24 cellular contexts compared by ENCODE assay signal in genomic region chr1:153384996-153385580, GRCh38. TPM values are rescaled to one million over a fixed set of nuclear protein-coding genes. Genes with fewer than 3 reads are reported as not detected.
DNase-seq lines count a peak whose midpoint lies in the region; ATAC-seq and TF ChIP-seq lines count a peak whose summit lies in the region.
"Had no signal": no experiment of that assay in that cellular context is flagged by ENCODE, and none has a peak within 500 bp of the region (broad histone marks: within the 10 kb centered on the region; RNA-seq: fewer than 3 reads in every experiment).

No MANE protein-coding gene starts in this region.

- H3K4me3 ChIP-seq in breast epithelium (no peak overlapping the region), colonic mucosa (no peak overlapping the region), ascending aorta (no peak overlapping the region)
- H3K4me3 ChIP-seq: BLaER1, MG63 had no signal

- ATAC-seq in foreskin keratinocyte = peak; percentile 63
- ATAC-seq in HG02852 (IDR thresholded peaks at IDR 0.05; ENCODE audit: unreplicated experiment) = no peak
- ATAC-seq: CD8-positive, alpha-beta T cell had no signal

- H3K9ac ChIP-seq in colonic mucosa (ENCODE audit: low read depth in 2 of 2, low read length in 2 of 2) = no peak overlapping the region
- H3K9ac ChIP-seq: BLaER1 had no signal

- CTCF ChIA-PET in MCF 10A (lab: Yijun Ruan, JAX) = interaction anchor here (0.6 to 1.4 kb wide), 9 partner anchors 9 to 515 kb away, joined by 3 to 11 read pairs (median 4); partner anchors contain the start of gene S100A12

- H3K4me1 Mint-ChIP-seq in MCF 10A (ENCODE audit: insufficient read depth, unreplicated experiment) (peaks cover 42% of the 10 kb centered on the region), osteocyte (ENCODE audit: unreplicated experiment) (no peaks in the 10 kb centered on the region)

- H3K27ac Mint-ChIP-seq in MCF 10A (ENCODE audit: low read depth, unreplicated experiment) (peak overlapping the region; percentile 76), osteocyte (ENCODE audit: unreplicated experiment) (no peak overlapping the region)
- H3K27ac Mint-ChIP-seq: CD8-positive, alpha-beta T cell; HFFc6 had no signal

- no peaks in the 10 kb centered on the region for H3K27me3 Mint-ChIP-seq in MCF 10A (ENCODE audit: insufficient read depth, unreplicated experiment)
- H3K27me3 Mint-ChIP-seq in osteocyte (ENCODE audit: unreplicated experiment) = peaks cover 2% of the 10 kb centered on the region

- no peaks in the 10 kb centered on the region for H3K36me3 ChIP-seq in breast epithelium
- H3K36me3 ChIP-seq in colonic mucosa = no peaks in the 10 kb centered on the region
- H3K36me3 ChIP-seq in ascending aorta = no peaks in the 10 kb centered on the region
- H3K36me3 ChIP-seq: BLaER1, MG63 had no signal

- no peak for TF ChIP-seq CTCF in MCF 10A (IDR thresholded peaks at IDR 0.05; ENCODE audit: unreplicated experiment)
- no peak for TF ChIP-seq CTCF in breast epithelium (IDR thresholded peaks at IDR 0.05)
- TF ChIP-seq CTCF in colonic mucosa (IDR thresholded peaks at IDR 0.05) = no peak
- TF ChIP-seq CTCF in foreskin keratinocyte (conservative IDR thresholded peaks at IDR 0.05) = no peak
- no peak for TF ChIP-seq CTCF in osteocyte (IDR thresholded peaks at IDR 0.05)
- no peak for TF ChIP-seq CTCF in ascending aorta (IDR thresholded peaks at IDR 0.05)

- no peaks in the 10 kb centered on the region for H3K27me3 ChIP-seq in breast epithelium
- H3K27me3 ChIP-seq in colonic mucosa = no peaks in the 10 kb centered on the region
- H3K27me3 ChIP-seq in foreskin keratinocyte = no peaks in the 10 kb centered on the region
- no peaks in the 10 kb centered on the region for H3K27me3 ChIP-seq in ascending aorta
- H3K27me3 ChIP-seq: BLaER1, MG63 had no signal

- H3K4me3 Mint-ChIP-seq in MCF 10A (ENCODE audit: unreplicated experiment) (no peak overlapping the region), osteocyte (ENCODE audit: unreplicated experiment) (no peak overlapping the region)
- H3K4me3 Mint-ChIP-seq: CD8-positive, alpha-beta T cell; HFFc6 had no signal

- POLR2A ChIA-PET in MCF 10A (lab: Yijun Ruan, JAX) = interaction anchor here (0.6 to 3.6 kb wide), 12 partner anchors 8 to 480 kb away, joined by 3 to 60 read pairs (median 5); partner anchors contain the start of genes S100A12, S100A2 and S100A9

- H3K9me3 Mint-ChIP-seq in MCF 10A (ENCODE audit: unreplicated experiment) (peaks cover 21% of the 10 kb centered on the region), osteocyte (ENCODE audit: unreplicated experiment) (peaks cover 22% of the 10 kb centered on the region)

- DNase-seq in MCF 10A (ENCODE audit: unreplicated experiment) (no peak), breast epithelium (ENCODE audit: low spot score in 2 of 2) (no peak), colonic mucosa (peak; percentile 15), foreskin keratinocyte (peak; percentile 51 to 75), osteocyte (ENCODE audit: extremely low spot score, unreplicated experiment) (peak; percentile 59), ascending aorta (ENCODE audit: low spot score in 2 of 2) (no peak), cerebellar nuclear complex (lab: John Stamatoyannopoulos, UW) (no peak)
- DNase-seq: ACHN, Calu3, GDM1, HFFc6, Kasumi-1, MG63, NCI-H1417, NCI-H1694 treated with DMSO at 0.1 percent for 48 hours, NCI-H2171 treated with DMSO at 0.1 percent for 48 hours, NCI-H524 treated with DMSO at 0.1 percent for 48 hours, SHP77 had no signal

- no peaks in the 10 kb centered on the region for H3K4me1 ChIP-seq in breast epithelium
- H3K4me1 ChIP-seq in colonic mucosa = no peaks in the 10 kb centered on the region
- peaks cover 13% of the 10 kb centered on the region for H3K4me1 ChIP-seq in foreskin keratinocyte
- H3K4me1 ChIP-seq in ascending aorta = no peaks in the 10 kb centered on the region

- peaks cover 6 to 20% of the 10 kb centered on the region in 2 donors for H3K9me3 ChIP-seq in breast epithelium
- no peaks in the 10 kb centered on the region for H3K9me3 ChIP-seq in colonic mucosa
- H3K9me3 ChIP-seq in ascending aorta = peaks cover 0 to 9% of the 10 kb centered on the region in 2 donors

- intact Hi-C loops in MCF 10A (cut with micrococcal nuclease) = no loop called here
- intact Hi-C loops in breast epithelium (cut with DNase I; ENCODE audit: low total_unique reads) = no loop called here
- intact Hi-C loops in colonic mucosa (cut with DNase I) = no loop called here
- intact Hi-C loops in ascending aorta (cut with DNase I) = no loop called here

- H3K27ac ChIP-seq in breast epithelium (no peak overlapping the region), colonic mucosa (no peak overlapping the region), foreskin keratinocyte (peak overlapping the region; percentile 74), ascending aorta (no peak overlapping the region)
- H3K27ac ChIP-seq: 22Rv1, BLaER1 had no signal

- TF ChIP-seq POLR2A in breast epithelium (IDR thresholded peaks at IDR 0.05) = no peak

- H3K36me3 Mint-ChIP-seq in MCF 10A (ENCODE audit: insufficient read depth, unreplicated experiment) (no peaks in the 10 kb centered on the region), osteocyte (ENCODE audit: unreplicated experiment) (no peaks in the 10 kb centered on the region)
- H3K36me3 Mint-ChIP-seq: CD8-positive, alpha-beta T cell had no signal

- BruUV-seq in MCF 10A (replicated peaks; lab: Mats Ljungman, UMichigan) = no TSS peak

RNA-seq across cellular contexts. Expression of gene S100A8, which starts 5.8 kb away (rescaled TPM):
- 46.9 and 80.4 TPM in 2 replicates for total RNA-seq in MCF 10A (2022)
- 10 to 100 TPM; 13.1 to 37.4 (median 26.5) TPM for total RNA-seq in breast epithelium
- total RNA-seq in colonic mucosa = 1 to 10 TPM in 1 of 2 donors, under 1 TPM in 1; 0.79 to 6.9 TPM
- total RNA-seq in foreskin keratinocyte = 4.1 and 6.2 TPM in 2 replicates
- 5.5 and 6.2 TPM in 2 replicates for polyA plus RNA-seq in foreskin keratinocyte
- total RNA-seq in osteocyte = not detected in 2 replicates
- 33.5 TPM for total RNA-seq in ascending aorta
- total RNA-seq: Calu3, Daoy, HFFc6, OCI-LY7 had no signal

RNA-seq across cellular contexts. Expression of gene S100A12, which starts 9.7 kb away (rescaled TPM):
- total RNA-seq in MCF 10A (2022) (not detected in 2 replicates), breast epithelium (1 to 10 TPM in 2 of 3 donors, not detected in 1; 1.3 to 1.8 TPM), colonic mucosa (not detected), foreskin keratinocyte (not detected in 2 replicates), osteocyte (not detected in 2 replicates), ascending aorta (not detected)
- polyA plus RNA-seq in foreskin keratinocyte = not detected in 2 replicates
- total RNA-seq: Calu3; CD8-positive, alpha-beta T cell; Daoy; HFFc6; OCI-LY7 had no signal

RNA-seq across cellular contexts. Expression of gene S100A9, which starts 27.4 kb away (rescaled TPM):
- total RNA-seq in MCF 10A (2022) = 86.4 and 126 TPM in 2 replicates
- 100 to 1,000 TPM in 2 of 3 donors, 10 to 100 TPM in 1; 90.3 to 329 (median 208) TPM for total RNA-seq in breast epithelium
- 10 to 100 TPM; 16.3 to 34.9 TPM for total RNA-seq in colonic mucosa
- total RNA-seq in foreskin keratinocyte = 12.1 and 19.1 TPM in 2 replicates
- 16.0 and 21.7 TPM in 2 replicates for polyA plus RNA-seq in foreskin keratinocyte
- total RNA-seq in osteocyte = not detected in 2 replicates
- total RNA-seq in ascending aorta = 764 TPM
- total RNA-seq: Daoy, HFFc6, OCI-LY7 had no signal

RNA-seq across cellular contexts. Expression of gene S100A7A, which starts 31.2 kb away (rescaled TPM):
- total RNA-seq in MCF 10A (2022) (not detected in 2 replicates), breast epithelium (not detected), colonic mucosa (not detected), foreskin keratinocyte (not detected in 2 replicates), osteocyte (not detected in 2 replicates), ascending aorta (not detected)
- polyA plus RNA-seq in foreskin keratinocyte = not detected in 2 replicates
- total RNA-seq: Calu3; CD8-positive, alpha-beta T cell; Daoy; HFFc6; OCI-LY7 had no signal

RNA-seq across cellular contexts. Expression of gene PGLYRP4, which starts 36.4 kb away (rescaled TPM):
- total RNA-seq in MCF 10A (2022) (not detected in 2 replicates), breast epithelium (not detected), colonic mucosa (not detected), foreskin keratinocyte (0.07 and 0.27 TPM in 2 replicates), osteocyte (not detected in 2 replicates), ascending aorta (not detected)
- polyA plus RNA-seq in foreskin keratinocyte = 0.13 and 0.44 TPM in 2 replicates
- total RNA-seq: CD8-positive, alpha-beta T cell; Daoy; HFFc6; OCI-LY7 had no signal

Comparison
In these comparisons a context has a peak if more than half of its experiments do, and no peak if none do; other contexts are left out.
1. DNase-seq: peak in colonic mucosa (single experiment), foreskin keratinocyte (2 of 2) and osteocyte (single experiment); none in MCF 10A (single experiment), breast epithelium (0 of 2), ascending aorta (0 of 2) and cerebellar nuclear complex (0 of 2).
2. RNA of gene S100A9, which starts 27.4 kb away (total RNA-seq): 764 TPM in ascending aorta (single experiment), 90.3 to 329 TPM in breast epithelium, 86.4 to 126 TPM in MCF 10A, 16.3 to 34.9 TPM in colonic mucosa and 12.1 to 19.1 TPM in foreskin keratinocyte; not detected in osteocyte; every median in the first group is over 10 times any median in the second.